ENCODE assay signal across 9 cellular contexts in genomic region chr1:98048234-98048633, GRCh38.
DNase-seq lines count a peak whose midpoint lies in the region; ATAC-seq, FAIRE-seq and TF ChIP-seq lines count a peak whose summit lies in the region.
"Had no signal": no experiment of that assay in that cellular context is flagged by ENCODE, and none has a peak within 500 bp of the region (broad histone marks: within the 10 kb centered on the region; RNA-seq: fewer than 3 reads in every experiment).

No MANE protein-coding gene starts in this region.

- POLR2A ChIA-PET in K562 (lab: Yijun Ruan, JAX): no interaction called here

- H3K4me1 ChIP-seq in K562 (replicated peaks in 1 of 2; ENCODE audit: control insufficient read depth in 2 of 2, insufficient read depth in 2 of 2, low read length in 2 of 2): peaks cover 0 to under 1% of the 10 kb centered on the region in 2 experiments; a peak in 1 of 5 replicates
- peaks cover 11% of the 10 kb centered on the region for H3K4me1 ChIP-seq in iPS-15b (ENCODE audit: control insufficient read depth, insufficient read depth, low read length)
- H3K4me1 ChIP-seq: BLaER1 had no signal

- ATAC-seq in K562 (no peak), GM21367 (IDR thresholded peaks at IDR 0.05; ENCODE audit: unreplicated experiment) (no peak)

- DNase-seq in NCI-H146 (lab: John Stamatoyannopoulos, UW) (peak; percentile 25), NCI-H146 treated with DMSO at 0.1 percent for 48 hours (lab: John Stamatoyannopoulos, UW; ENCODE audit: unreplicated experiment) (no peak), HuH-7.5 (ENCODE audit: low spot score) (peak; percentile 83), T-helper 2 cell (peak in 4 of 5 experiments; percentile 43 to 84 (median 50)), K562 (ENCODE audit: extremely low read depth in 1 of 4, low spot score in 3 of 4) (peak in 2 of 4 experiments; percentile 9 to 14), skeletal muscle cell (ENCODE audit: low read depth) (peak; percentile 75)

- H3K9ac ChIP-seq in K562 (ENCODE audit: insufficient read depth in 1 of 2, low read depth in 2 of 2, low read length in 2 of 2): no peak overlapping the region
- H3K9ac ChIP-seq in iPS-15b (ENCODE audit: low read depth, low read length): no peak overlapping the region
- H3K9ac ChIP-seq: BLaER1 had no signal

- H3K9me3 ChIP-seq in K562 (replicated peaks; ENCODE audit: control insufficient read depth, insufficient read depth, low read depth, low read length): no peaks in the 10 kb centered on the region
- no peaks in the 10 kb centered on the region for H3K9me3 ChIP-seq in iPS-15b (ENCODE audit: control insufficient read depth, insufficient read depth, low read length)

- no TSS peak for BruUV-seq in K562 (replicated peaks; lab: Mats Ljungman, UMichigan)

- TF ChIP-seq POLR2A in K562 (conservative IDR thresholded peaks at IDR 0.05): no peak

- H3K27me3 ChIP-seq in K562 (ENCODE audit: control insufficient read depth in 2 of 2, insufficient read depth in 2 of 2, low read length in 2 of 2): no peaks in the 10 kb centered on the region
- peaks cover 97% of the 10 kb centered on the region for H3K27me3 ChIP-seq in iPS-15b (ENCODE audit: control insufficient read depth, insufficient read depth, low read length)

- no peak for TF ChIP-seq EP300 in K562 (IDR thresholded peaks at IDR 0.05; ENCODE audit: low read length)

- H3K36me3 ChIP-seq in K562 (ENCODE audit: control insufficient read depth, insufficient read depth, low read length): no peaks in the 10 kb centered on the region
- H3K36me3 ChIP-seq in iPS-15b (ENCODE audit: control insufficient read depth, insufficient read depth, low read length): no peaks in the 10 kb centered on the region
- H3K36me3 ChIP-seq: BLaER1 had no signal

- H3K9me1 ChIP-seq in K562 (ENCODE audit: control insufficient read depth, insufficient read depth, low read length): no peaks in the 10 kb centered on the region

- H3K79me2 ChIP-seq in K562 (ENCODE audit: control insufficient read depth, insufficient read depth, low read length): no peaks in the 10 kb centered on the region

- WGBS in K562 (ENCODE audit: insufficient coverage, low coverage, missing lambda C conversion rate): under 1% methylated on average over 10 of the region's 15 CpGs

- TF ChIP-seq CTCF in K562 (IDR thresholded peaks at IDR 0.05 in 2 of 3, conservative IDR thresholded peaks at IDR 0.05 in 1 of 3; ENCODE audit: insufficient read depth in 2 of 3, low read depth in 1 of 3, low read length in 3 of 3): no peak

- H2AFZ ChIP-seq in K562 (ENCODE audit: low read depth, low read length): no peak overlapping the region

- no peak overlapping the region for H3K4me2 ChIP-seq in K562 (ENCODE audit: insufficient read depth, low read length)
- H3K4me2 ChIP-seq: BLaER1 had no signal

- CTCF ChIA-PET in K562 (lab: Yijun Ruan, JAX; ENCODE audit: low intra/inter-chr PET ratio): no interaction called here

- no peaks in the 10 kb centered on the region for H4K20me1 ChIP-seq in K562 (replicated peaks; ENCODE audit: control insufficient read depth, insufficient read depth, low read length)
- H4K20me1 ChIP-seq: BLaER1 had no signal

- intact Hi-C loops in K562 (cut with micrococcal nuclease): no loop called here

- FAIRE-seq in K562 (lab: Jason Lieb, UNC): no peak

- in situ Hi-C loops in K562 (cut with MboI): no loop called here

- H3K4me3 ChIP-seq in K562 (no peak overlapping the region), iPS-15b (ENCODE audit: low read depth, low read length) (peak overlapping the region; percentile 50), skeletal muscle cell (ENCODE audit: low read depth, low read length) (peak overlapping the region; percentile 50)
- H3K4me3 ChIP-seq: BLaER1 had no signal

- no peak overlapping the region for H3K27ac ChIP-seq in K562 (ENCODE audit: extremely low read depth, low read depth, low read length)
- H3K27ac ChIP-seq: BLaER1 had no signal

- TF ChIP-seq RAD21 in K562 (CRISPR knock-in tag; conservative IDR thresholded peaks at IDR 0.05 in 1 of 2, IDR thresholded peaks at IDR 0.05 in 1 of 2): no peak

TF ChIP-seq in K562, 482 proteins besides CTCF, POLR2A, EP300 and RAD21:
- peak; percentile 87 for TF ChIP-seq REST (CRISPR knock-in tag; IDR thresholded peaks at IDR 0.05; ENCODE audit: low read depth)
- TF ChIP-seq EHMT2 (IDR thresholded peaks at IDR 0.05): peak; percentile 89
- TF ChIP-seq MIER1 (IDR thresholded peaks at IDR 0.05; ENCODE audit: low read depth): peak; percentile 69; the same call in 1 of the 2 replicates
- no peak for TF ChIP-seq ETV1 (tag; conservative IDR thresholded peaks at IDR 0.05; ENCODE audit: low read depth)
